Comparison of ENCODE assay signal across 8 cellular contexts in the genomic region with DNA sequence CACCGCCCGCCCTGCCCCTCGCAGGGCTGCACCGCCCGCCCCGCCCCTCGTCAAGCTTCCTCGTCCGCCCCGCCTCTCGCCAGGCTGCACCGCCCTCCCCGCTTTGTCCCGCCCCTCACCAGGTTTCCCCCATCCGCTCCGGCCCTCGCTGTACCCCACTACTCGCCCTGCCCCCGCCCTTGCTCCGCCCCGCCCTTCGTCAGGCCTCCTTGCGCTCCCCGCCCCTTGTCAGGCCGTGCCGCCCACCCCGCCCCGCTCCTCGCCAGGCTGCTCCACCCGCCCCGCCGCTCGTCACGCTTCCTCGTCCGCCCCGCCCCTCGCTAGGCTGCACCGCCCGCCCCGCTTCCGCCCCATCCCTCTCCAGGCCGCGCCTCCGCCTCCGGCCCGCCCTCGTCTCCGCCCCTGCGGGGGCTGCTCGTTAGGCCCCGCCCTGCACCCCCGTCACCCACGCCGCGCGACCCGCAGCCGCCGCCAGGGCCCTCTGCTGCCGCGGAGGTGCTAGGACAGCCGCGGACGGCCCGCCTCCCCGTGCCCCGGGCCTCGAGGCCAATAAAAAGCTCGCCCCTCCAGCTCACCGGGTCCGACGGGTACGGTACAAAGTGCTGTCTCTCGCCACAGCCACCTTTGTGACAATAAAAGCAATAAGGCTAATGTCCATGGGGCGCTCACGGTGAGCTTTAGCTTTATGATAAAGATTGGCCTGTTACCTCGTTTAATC. TPM values are rescaled to one million over a fixed set of nuclear protein-coding genes. Genes with fewer than 3 reads are reported as not detected.
DNase-seq lines count a peak whose midpoint lies in the region; ATAC-seq and TF ChIP-seq lines count a peak whose summit lies in the region.

No MANE protein-coding gene starts in this region.

- ATAC-seq in GM19324 (IDR thresholded peaks at IDR 0.05; ENCODE audit: low FRiP score, unreplicated experiment) = peak; percentile 90
- ATAC-seq in HG03457 (IDR thresholded peaks at IDR 0.05; ENCODE audit: unreplicated experiment) = peak; percentile 73

- CTCF ChIA-PET in BJ (lab: Yijun Ruan, JAX) = interaction anchor here (0.6 to 6.2 kb wide), 19 partner anchors 10 to 393 kb away, joined by 3 to 60 read pairs (median 4); partner anchors contain the start of gene OBSL1

- peak; percentile 69 for DNase-seq in BJ (ENCODE audit: low read depth)
- peak; percentile 80 to 91 for DNase-seq in NCI-H524 (lab: John Stamatoyannopoulos, UW)
- DNase-seq in activated CD4-positive, alpha-beta T cell treated with anti-CD3 and anti-CD28 coated beads for 4 hours = peak; percentile 98 to 99
- peak; percentile 98 for DNase-seq in left kidney (ENCODE audit: low read depth, low spot score)
- DNase-seq in stimulated activated CD4-positive, alpha-beta T cell treated with anti-CD3 and anti-CD28 coated beads, Interleukin-1b, Interleukin-23, amount 100 ng/mL, for 4 hours (ENCODE audit: low read depth in 2 of 2) = peak; percentile 99

- peak overlapping the region; percentile 78 for H3K27ac ChIP-seq in cingulate gyrus (ENCODE audit: low read depth, low read length)

- H3K36me3 ChIP-seq in BJ (ENCODE audit: control insufficient read depth, insufficient read depth, low read length) = peaks cover 22% of the 10 kb centered on the region

- H3K4me3 ChIP-seq in BJ (ENCODE audit: low read depth, low read length) = peak overlapping the region; percentile 42

- TF ChIP-seq CTCF in BJ (IDR thresholded peaks at IDR 0.05; ENCODE audit: insufficient read depth, low read depth, low read length) = peak; percentile 43

- H3K27me3 ChIP-seq in BJ (ENCODE audit: control insufficient read depth, insufficient read depth, low read length) = no peaks in the 10 kb centered on the region

- POLR2A ChIA-PET in BJ (lab: Charles Lee) = interaction anchor here (0.5 to 0.7 kb wide), 9 partner anchors 11 to 512 kb away, joined by 3 to 12 read pairs (median 4); partner anchors contain the start of gene DNAJB2

RNA-seq across cellular contexts. Expression of gene DNPEP, which starts 0.6 kb away (rescaled TPM):
- 69.2 and 134 TPM in 2 replicates for polyA plus RNA-seq in BJ (2011; rRNA removed)
- 63.4 and 85.1 TPM in 2 replicates for polyA minus RNA-seq in BJ (2011; rRNA and poly(A)+ RNA removed)

RNA-seq across cellular contexts. Expression of gene DES, which starts 29.9 kb away (rescaled TPM):
- polyA plus RNA-seq in BJ (2011; rRNA removed) = 5.4 and 7.0 TPM in 2 replicates
- polyA minus RNA-seq in BJ (2011; rRNA and poly(A)+ RNA removed) = 9.1 and 19.6 TPM in 2 replicates

RNA-seq across cellular contexts. Expression of gene SPEG, which starts 46.4 kb away (rescaled TPM):
- 47.0 and 69.9 TPM in 2 replicates for polyA plus RNA-seq in BJ (2011; rRNA removed)
- 21.9 and 45.9 TPM in 2 replicates for polyA minus RNA-seq in BJ (2011; rRNA and poly(A)+ RNA removed)

RNA-seq across cellular contexts. Expression of gene RESP18, which starts 55.7 kb away (rescaled TPM):
- polyA plus RNA-seq in BJ (2011; rRNA removed) = not detected in 2 replicates
- polyA minus RNA-seq in BJ (2011; rRNA and poly(A)+ RNA removed) = not detected in 2 replicates

Comparison
In these comparisons a context has a peak if more than half of its experiments do, and no peak if none do; other contexts are left out.
1. Peak in every context shown above with its lines: DNase-seq, ATAC-seq, H3K4me3 ChIP-seq and H3K27ac ChIP-seq.